In genomic region chr14:106318700-106319099, GRCh38 we compare ENCODE assay signal across 9 cellular contexts.
DNase-seq lines count a peak whose midpoint lies in the region; ATAC-seq, FAIRE-seq and TF ChIP-seq lines count a peak whose summit lies in the region.
"Had no signal": no experiment of that assay in that cellular context is flagged by ENCODE, and none has a peak within 500 bp of the region (broad histone marks: within the 10 kb centered on the region; RNA-seq: fewer than 3 reads in every experiment).

No MANE protein-coding gene starts in this region.

- no peak for FAIRE-seq in GM19239 (lab: Jason Lieb, UNC)

- peak; percentile 36 for DNase-seq in GM19239 (ENCODE audit: insufficient read length, low spot score)
- DNase-seq in activated B cell treated with CpG ODN at 0.5 μM for 24 hours, result peak; percentile 29
- peak; percentile 60 for DNase-seq in activated naive CD8-positive, alpha-beta T cell treated with anti-CD3 and anti-CD28 coated beads, Interleukin-2, amount 50 U/mL, for 24 hours
- DNase-seq in stimulated activated CD8-positive, alpha-beta memory T cell treated with anti-CD3 and anti-CD28 coated beads, Interleukin-15, amount 100 ng/mL, for 48 hours (ENCODE audit: low read depth in 2 of 2), result peak; percentile 33 to 44
- DNase-seq in pons (ENCODE audit: low spot score), result no peak
- DNase-seq in AG20443 (ENCODE audit: low spot score), result no peak
- no peak for DNase-seq in Caco-2

- TF ChIP-seq CTCF in activated B cell treated with CpG ODN at 0.5 μM for 24 hours (IDR thresholded peaks at IDR 0.05), result no peak
- TF ChIP-seq CTCF in Caco-2 (IDR thresholded peaks at IDR 0.05; ENCODE audit: insufficient read depth in 1 of 2, low read depth in 1 of 2, low read length in 1 of 2, severe bottlenecking in 1 of 2, unreplicated experiment in 1 of 2), result peak in 1 of 2 experiments; percentile 22

- H3K27ac Mint-ChIP-seq in activated B cell treated with CpG ODN at 0.5 μM for 24 hours (no peak overlapping the region), Caco-2 (ENCODE audit: unreplicated experiment) (no peak overlapping the region)
- no peak overlapping the region for H3K27ac Mint-ChIP-seq in activated naive CD8-positive, alpha-beta T cell treated with anti-CD3 and anti-CD28 coated beads, Interleukin-2, amount 50 U/mL, for 24 hours

- 0 out of 2 replicates have a peak, but pooled peaks cover 6% of the 10 kb centered on the region for H3K4me1 ChIP-seq in Caco-2

- intact Hi-C loops in activated B cell treated with CpG ODN at 0.5 μM for 24 hours (cut with micrococcal nuclease), result no loop called here
- intact Hi-C loops in Caco-2 (cut with micrococcal nuclease; ENCODE audit: unreplicated experiment), result no loop called here

- POLR2A ChIA-PET in activated B cell treated with CpG ODN at 0.5 μM for 24 hours (lab: Charles Lee), result no interaction called here
- POLR2A ChIA-PET in Caco-2 (lab: Charles Lee), result no interaction called here

- BruUV-seq in Caco-2 (replicated peaks; lab: Mats Ljungman, UMichigan), result no TSS peak

- H3K9me3 Mint-ChIP-seq in activated B cell treated with CpG ODN at 0.5 μM for 24 hours (no peaks in the 10 kb centered on the region), Caco-2 (ENCODE audit: unreplicated experiment) (peaks cover 23% of the 10 kb centered on the region)
- no peaks in the 10 kb centered on the region for H3K9me3 Mint-ChIP-seq in activated naive CD8-positive, alpha-beta T cell treated with anti-CD3 and anti-CD28 coated beads, Interleukin-2, amount 50 U/mL, for 24 hours

- CTCF ChIA-PET in activated B cell treated with CpG ODN at 0.5 μM for 24 hours (lab: Charles Lee) (no interaction called here), Caco-2 (lab: Charles Lee) (interaction anchor here (0.7 kb wide), 1 partner anchor 10 kb away, joined by 3 read pairs; no protein-coding TSS in a partner anchor)

- no peaks in the 10 kb centered on the region for H3K27me3 ChIP-seq in Caco-2 (replicated peaks; ENCODE audit: control insufficient read depth, insufficient read depth, low read length)

- H3K4me3 Mint-ChIP-seq in activated B cell treated with CpG ODN at 0.5 μM for 24 hours (no peak overlapping the region), Caco-2 (ENCODE audit: unreplicated experiment) (no peak overlapping the region)
- no peak overlapping the region for H3K4me3 Mint-ChIP-seq in activated naive CD8-positive, alpha-beta T cell treated with anti-CD3 and anti-CD28 coated beads, Interleukin-2, amount 50 U/mL, for 24 hours

- H3K27me3 Mint-ChIP-seq in activated B cell treated with CpG ODN at 0.5 μM for 24 hours (peaks cover 3% of the 10 kb centered on the region), Caco-2 (ENCODE audit: insufficient read depth, unreplicated experiment) (peaks cover 3% of the 10 kb centered on the region)
- peaks cover 4% of the 10 kb centered on the region for H3K27me3 Mint-ChIP-seq in activated naive CD8-positive, alpha-beta T cell treated with anti-CD3 and anti-CD28 coated beads, Interleukin-2, amount 50 U/mL, for 24 hours

- peaks cover 21% of the 10 kb centered on the region for H3K9me3 ChIP-seq in Caco-2
- H3K9me3 ChIP-seq: thoracic aorta had no signal

- peaks cover 1% of the 10 kb centered on the region for H3K4me1 Mint-ChIP-seq in activated B cell treated with CpG ODN at 0.5 μM for 24 hours
- H3K4me1 Mint-ChIP-seq in activated naive CD8-positive, alpha-beta T cell treated with anti-CD3 and anti-CD28 coated beads, Interleukin-2, amount 50 U/mL, for 24 hours, result no peaks in the 10 kb centered on the region
- H3K4me1 Mint-ChIP-seq in Caco-2 (ENCODE audit: low read depth, unreplicated experiment), result peaks cover 7% of the 10 kb centered on the region

- no peaks in the 10 kb centered on the region for H3K36me3 ChIP-seq in Caco-2 (ENCODE audit: control insufficient read depth, insufficient read depth, low read length)
- H3K36me3 ChIP-seq: thoracic aorta had no signal

- no peak overlapping the region for H3K4me3 ChIP-seq in Caco-2 (ENCODE audit: low read depth, low read length)
- H3K4me3 ChIP-seq: thoracic aorta had no signal

- H3K36me3 Mint-ChIP-seq in activated B cell treated with CpG ODN at 0.5 μM for 24 hours (ENCODE audit: low read depth) (no peaks in the 10 kb centered on the region), Caco-2 (ENCODE audit: insufficient read depth, unreplicated experiment) (peaks cover 5% of the 10 kb centered on the region)
- H3K36me3 Mint-ChIP-seq in activated naive CD8-positive, alpha-beta T cell treated with anti-CD3 and anti-CD28 coated beads, Interleukin-2, amount 50 U/mL, for 24 hours (ENCODE audit: low read depth), result no peaks in the 10 kb centered on the region

- ATAC-seq in activated B cell treated with CpG ODN at 0.5 μM for 24 hours (ENCODE audit: low read depth) (peak; percentile 47), HG03469 (IDR thresholded peaks at IDR 0.05; ENCODE audit: unreplicated experiment) (no peak)
- ATAC-seq in activated naive CD8-positive, alpha-beta T cell treated with anti-CD3 and anti-CD28 coated beads, Interleukin-2, amount 50 U/mL, for 24 hours, result no peak

Comparison
In these comparisons a context has a peak if more than half of its experiments do, and no peak if none do; other contexts are left out.
1. DNase-seq: peak in GM19239 (single experiment), activated B cell treated with CpG ODN at 0.5 μM for 24 hours (single experiment), activated naive CD8-positive, alpha-beta T cell treated with anti-CD3 and anti-CD28 coated beads, Interleukin-2, amount 50 U/mL, for 24 hours (single experiment) and stimulated activated CD8-positive, alpha-beta memory T cell treated with anti-CD3 and anti-CD28 coated beads, Interleukin-15, amount 100 ng/mL, for 48 hours (2 of 2); none in pons (single experiment), AG20443 (single experiment) and Caco-2 (0 of 2).